ENCODE assay signal across 32 cellular contexts in genomic region chr14:26486922-26487321, GRCh38.
"Had no signal": no experiment of that assay in that cellular context is flagged by ENCODE, and none has a peak within 500 bp of the region (broad histone marks: within the 10 kb centered on the region; RNA-seq: fewer than 3 reads in every experiment).

No MANE protein-coding gene starts in this region.

- H3K4me3 ChIP-seq: body of pancreas, colonic mucosa, esophagus squamous epithelium, gastrocnemius medialis, heart left ventricle had no signal

- H3K36me3 ChIP-seq: colonic mucosa, esophagus squamous epithelium, gastrocnemius medialis, heart left ventricle had no signal

- H3K4me1 ChIP-seq: body of pancreas, colonic mucosa, esophagus squamous epithelium, foreskin keratinocyte, gastrocnemius medialis, heart left ventricle had no signal

- H3K27me3 ChIP-seq: body of pancreas, colonic mucosa, esophagus squamous epithelium, foreskin keratinocyte, gastrocnemius medialis, heart left ventricle had no signal

- H3K27ac ChIP-seq: body of pancreas, colonic mucosa, epithelial cell of prostate, esophagus squamous epithelium, foreskin keratinocyte, gastrocnemius medialis, heart left ventricle had no signal

- H3K9me3 ChIP-seq: body of pancreas, colonic mucosa, esophagus squamous epithelium, gastrocnemius medialis had no signal

- DNase-seq: activated CD4-positive, alpha-beta memory T cell treated with anti-CD3 and anti-CD28 coated beads, Interleukin-2, amount 10 ng/mL, durations not matched to agents 7 days and 5 days; activated CD4-positive, alpha-beta T cell treated with anti-CD3 and anti-CD28 coated beads for 36 hours; activated CD4-positive, alpha-beta T cell treated with anti-CD3 and anti-CD28 coated beads, Interleukin-2, amount 10 ng/mL, durations not matched to agents 24 days and 14 days; activated CD4-positive, alpha-beta T cell treated with anti-CD3 and anti-CD28 coated beads, Interleukin-2, amount 50 U/mL, for 4 hours; activated CD4-positive, CD25-positive, alpha-beta regulatory T cell; activated CD4-positive, CD25-positive, alpha-beta regulatory T cell treated with anti-CD3 and anti-CD28 coated beads, Interleukin-2, amount 50 U/mL, for 72 hours; activated CD8-positive, alpha-beta memory T cell treated with anti-CD3 and anti-CD28 coated beads, Interleukin-2, amount 50 U/mL, for 48 hours; activated gamma-delta T cell; activated naive CD4-positive, alpha-beta T cell; activated naive CD4-positive, alpha-beta T cell treated with anti-CD3 and anti-CD28 coated beads, Interleukin-2, amount 10 ng/mL, durations not matched to agents 7 days and 5 days; activated naive CD8-positive, alpha-beta T cell treated with anti-CD3 and anti-CD28 coated beads, Interleukin-2, amount 10 ng/mL, durations not matched to agents 7 days and 5 days; activated T-cell treated with anti-CD3 and anti-CD28 coated beads for 4 hours; activated T-cell treated with anti-CD3 and anti-CD28 coated beads, Interleukin-2, amount 50 U/mL, for 24 hours; activated T-cell treated with anti-CD3 and anti-CD28 coated beads, Interleukin-2, amount 50 U/mL, for 72 hours; amniotic stem cell; anterior cingulate cortex; body of pancreas; caudate nucleus; colonic mucosa; effector CD8-positive, alpha-beta T cell; esophagus squamous epithelium; foreskin keratinocyte; gastrocnemius medialis; glutamatergic neuron; heart left ventricle; hypothalamus; T-helper 17 cell; T1000 had no signal

- ATAC-seq: activated CD4-positive, alpha-beta T cell treated with anti-CD3 and anti-CD28 coated beads for 36 hours; activated naive CD4-positive, alpha-beta T cell treated with anti-CD3 and anti-CD28 coated beads, Interleukin-2, amount 50 U/mL, for 72 hours; activated T-cell treated with anti-CD3 and anti-CD28 coated beads, Interleukin-2, amount 50 U/mL, for 72 hours; body of pancreas; foreskin keratinocyte; gastrocnemius medialis; heart left ventricle; T-helper 17 cell had no signal

- FAIRE-seq: endometrium, endothelial cell of umbilical vein had no signal
